In the genomic region with DNA sequence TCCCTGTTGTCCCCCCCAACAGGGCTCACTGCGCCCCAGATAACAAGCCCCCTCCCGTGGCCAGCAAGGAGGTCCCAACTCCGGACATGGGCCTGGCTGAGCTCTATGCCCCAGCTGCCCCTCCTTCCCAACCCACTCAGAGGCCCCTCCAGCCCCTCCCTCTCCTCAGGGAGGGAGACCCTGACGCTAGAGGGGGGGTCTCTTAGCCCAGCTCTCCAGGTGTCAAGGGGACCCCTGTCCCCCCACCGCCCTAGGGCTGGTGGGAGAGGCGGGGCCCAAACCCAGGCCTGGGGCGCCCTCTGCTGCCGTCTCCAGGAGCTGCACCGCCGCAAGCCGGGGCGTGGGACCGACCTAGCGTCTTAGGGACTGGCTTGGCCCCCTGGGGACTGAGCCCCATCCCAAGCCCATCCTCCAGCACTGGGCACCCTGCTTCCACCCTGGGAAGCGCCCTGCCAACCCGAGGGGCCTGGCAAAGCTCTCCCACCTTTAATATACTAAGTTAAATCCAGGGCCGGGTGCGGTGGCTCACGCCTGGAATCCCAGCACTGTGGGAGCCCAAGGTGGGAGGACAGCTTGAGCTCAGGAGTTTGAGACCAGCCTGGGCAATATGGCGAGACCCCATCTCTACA, we compare ENCODE assay signal across 8 cellular contexts. TPM values are rescaled to one million over a fixed set of nuclear protein-coding genes. Genes with fewer than 3 reads are reported as not detected.
DNase-seq lines count a peak whose midpoint lies in the region; ATAC-seq and TF ChIP-seq lines count a peak whose summit lies in the region.

No MANE protein-coding gene starts in this region.

- ATAC-seq in HG02884 (IDR thresholded peaks at IDR 0.05; ENCODE audit: unreplicated experiment), result no peak

- H3K4me3 ChIP-seq in AG09309 (ENCODE audit: control insufficient read depth, low read depth, low read length), result no peak overlapping the region
- no peak overlapping the region; the same call in 1 of the 2 replicates for H3K4me3 ChIP-seq in H7 (ENCODE audit: insufficient read depth, low read depth, low read length)
- H3K4me3 ChIP-seq in astrocyte of the cerebellum (ENCODE audit: low read depth, low read length), result no peak overlapping the region

- no peaks in the 10 kb centered on the region for H3K36me3 ChIP-seq in H7 (replicated peaks; ENCODE audit: control insufficient read depth, insufficient read depth, low read length)

- H3K36me3 Mint-ChIP-seq in T-helper 2 cell treated with Interferon-gamma antibody and Interleukin-4, amounts not matched to agents 5 μg/mL and 100 μg/mL, for 36 hours (ENCODE audit: low read depth), result no peaks in the 10 kb centered on the region

- no peak overlapping the region for H3K4me3 Mint-ChIP-seq in T-helper 2 cell treated with Interferon-gamma antibody and Interleukin-4, amounts not matched to agents 5 μg/mL and 100 μg/mL, for 36 hours

- H3K9me3 Mint-ChIP-seq in T-helper 2 cell treated with Interferon-gamma antibody and Interleukin-4, amounts not matched to agents 5 μg/mL and 100 μg/mL, for 36 hours, result no peaks in the 10 kb centered on the region

- DNase-seq in AG09309 (ENCODE audit: low read depth) (no peak), H7 (peak; percentile 98), astrocyte of the cerebellum (ENCODE audit: low read depth) (no peak), islet precursor cell (peak; percentile 73), DMS153 treated with DMSO at 0.1 percent for 48 hours (lab: John Stamatoyannopoulos, UW; ENCODE audit: unreplicated experiment) (no peak)
- DNase-seq in T-helper 2 cell treated with Interferon-gamma antibody and Interleukin-4, amounts not matched to agents 5 μg/mL and 100 μg/mL, for 36 hours (ENCODE audit: low spot score), result peak; percentile 63
- peak; percentile 47 to 67 (median 50) for DNase-seq in stimulated activated CD4-positive, alpha-beta T cell treated with anti-CD3 and anti-CD28 coated beads, TNF-alpha, amount 100 ng/mL, for 24 hours (ENCODE audit: low read depth in 3 of 3)

- H3K27ac Mint-ChIP-seq in T-helper 2 cell treated with Interferon-gamma antibody and Interleukin-4, amounts not matched to agents 5 μg/mL and 100 μg/mL, for 36 hours, result no peak overlapping the region

- peaks cover 25% of the 10 kb centered on the region for H3K27me3 ChIP-seq in H7 (ENCODE audit: control insufficient read depth, insufficient read depth, low read length)

- TF ChIP-seq CTCF in AG09309 (IDR thresholded peaks at IDR 0.05; ENCODE audit: control insufficient read depth, insufficient read depth, low read depth, low read length, missing control alignments) (peak; percentile 88), astrocyte of the cerebellum (IDR thresholded peaks at IDR 0.05; ENCODE audit: low read depth, low read length, missing control alignments) (peak; percentile 82)

- peaks cover 3% of the 10 kb centered on the region for H3K4me1 Mint-ChIP-seq in T-helper 2 cell treated with Interferon-gamma antibody and Interleukin-4, amounts not matched to agents 5 μg/mL and 100 μg/mL, for 36 hours (ENCODE audit: low read depth)

- H3K27me3 Mint-ChIP-seq in T-helper 2 cell treated with Interferon-gamma antibody and Interleukin-4, amounts not matched to agents 5 μg/mL and 100 μg/mL, for 36 hours (ENCODE audit: low read depth), result peaks cover 30% of the 10 kb centered on the region

- in situ Hi-C loops in astrocyte of the cerebellum (cut with HindIII; ENCODE audit: low sequenced_read_pairs), result no loop called here

RNA-seq across cellular contexts. Expression of a gene that starts 1.4 kb away (rescaled TPM):
- total RNA-seq in H7 (2014; rRNA removed; shearing (Covaris generic)), result 0.03 and 0.07 TPM in 2 replicates

RNA-seq across cellular contexts. Expression of a gene that starts 17.5 kb away (rescaled TPM):
- 107 and 140 TPM in 2 replicates for total RNA-seq in H7 (2014; rRNA removed; shearing (Covaris generic))

RNA-seq across cellular contexts. Expression of a gene that starts 19.3 kb away (rescaled TPM):
- 153 and 185 TPM in 2 replicates for total RNA-seq in H7 (2014; rRNA removed; shearing (Covaris generic))

RNA-seq across cellular contexts. Expression of a gene that starts 19.7 kb away (rescaled TPM):
- not detected in 2 replicates for total RNA-seq in H7 (2014; rRNA removed; shearing (Covaris generic))

RNA-seq across cellular contexts. Expression of a gene that starts 24.8 kb away (rescaled TPM):
- 440 and 495 TPM in 2 replicates for total RNA-seq in H7 (2014; rRNA removed; shearing (Covaris generic))

Comparison
In these comparisons a context has a peak if more than half of its experiments do, and no peak if none do; other contexts are left out.
1. DNase-seq: peak in H7 (single experiment), T-helper 2 cell treated with Interferon-gamma antibody and Interleukin-4, amounts not matched to agents 5 μg/mL and 100 μg/mL, for 36 hours (single experiment), islet precursor cell (single experiment) and stimulated activated CD4-positive, alpha-beta T cell treated with anti-CD3 and anti-CD28 coated beads, TNF-alpha, amount 100 ng/mL, for 24 hours (3 of 3); none in AG09309 (single experiment), astrocyte of the cerebellum (single experiment) and DMS153 treated with DMSO at 0.1 percent for 48 hours (single experiment).